10 cellular contexts compared by ENCODE assay signal in genomic region chr16:27526169-27526568, GRCh38. TPM values are rescaled to one million over a fixed set of nuclear protein-coding genes. Genes with fewer than 3 reads are reported as not detected.
DNase-seq lines count a peak whose midpoint lies in the region; ATAC-seq lines count a peak whose summit lies in the region.
"Had no signal": no experiment of that assay in that cellular context is flagged by ENCODE, and none has a peak within 500 bp of the region (broad histone marks: within the 10 kb centered on the region; RNA-seq: fewer than 3 reads in every experiment).

No MANE protein-coding gene starts in this region.

- H3K27me3 ChIP-seq in right cardiac atrium (ENCODE audit: control insufficient read depth, insufficient read depth): no peaks in the 10 kb centered on the region

- WGBS in right cardiac atrium: 65% methylated on average over 6 of the region's 6 CpGs

- DNase-seq in DMS 273 (lab: John Stamatoyannopoulos, UW; ENCODE audit: unreplicated experiment): peak; percentile 77
- DNase-seq in NCI-H2029 (lab: John Stamatoyannopoulos, UW): peak; percentile 11
- peak; percentile 2 for DNase-seq in OCI-M1 (lab: John Stamatoyannopoulos, UW)
- peak; percentile 56 to 82 (median 82) for DNase-seq in right cardiac atrium
- no peak for DNase-seq in activated effector memory CD4-positive, alpha-beta T cell treated with Interleukin-2 at 50 U/mL for 16 hours
- no peak for DNase-seq in activated T-cell treated with anti-CD3 and anti-CD28 coated beads, Interleukin-2, amount 50 U/mL, for 1 hour
- DNase-seq: activated T-cell treated with anti-CD3 and anti-CD28 coated beads for 4 hours, T-helper 1 cell had no signal

- H3K27ac ChIP-seq in right cardiac atrium (ENCODE audit: low read length): peak overlapping the region; percentile 75

- H3K4me1 ChIP-seq in right cardiac atrium (ENCODE audit: control insufficient read depth, insufficient read depth, low read length): no peaks in the 10 kb centered on the region

- intact Hi-C loops in right cardiac atrium (cut with DNase I): no loop called here

- ATAC-seq in right cardiac atrium: peak; percentile 63 to 64
- no peak for ATAC-seq in GM19023 (IDR thresholded peaks at IDR 0.05; ENCODE audit: unreplicated experiment)
- no peak for ATAC-seq in HG02571 (IDR thresholded peaks at IDR 0.05; ENCODE audit: unreplicated experiment)

- H3K9me3 ChIP-seq in right cardiac atrium (ENCODE audit: control insufficient read depth, low read length): no peaks in the 10 kb centered on the region

- H3K4me3 ChIP-seq in right cardiac atrium (ENCODE audit: low read length): no peak overlapping the region

RNA-seq across cellular contexts. Expression of gene GTF3C1, which starts 23.5 kb away (rescaled TPM):
- total RNA-seq in right cardiac atrium: 10 to 100 TPM; 49.8 to 58.6 (median 57.4) TPM
- 49.0 TPM for polyA plus RNA-seq in right cardiac atrium

RNA-seq across cellular contexts. Expression of gene KATNIP, which starts 23.8 kb away (rescaled TPM):
- 10 to 100 TPM; 10.0 to 13.4 (median 12.3) TPM for total RNA-seq in right cardiac atrium
- polyA plus RNA-seq in right cardiac atrium: 7.0 TPM

Comparison
In these comparisons a context has a peak if more than half of its experiments do, and no peak if none do; other contexts are left out.
1. DNase-seq: peak in DMS 273 (single experiment), NCI-H2029 (single experiment), OCI-M1 (single experiment) and right cardiac atrium (3 of 3); none in activated effector memory CD4-positive, alpha-beta T cell treated with Interleukin-2 at 50 U/mL for 16 hours (single experiment) and activated T-cell treated with anti-CD3 and anti-CD28 coated beads, Interleukin-2, amount 50 U/mL, for 1 hour (single experiment).
2. ATAC-seq: peak in right cardiac atrium (2 of 2); none in GM19023 (single experiment) and HG02571 (single experiment).